Comparison of ENCODE assay signal across 8 cellular contexts in the genomic region with DNA sequence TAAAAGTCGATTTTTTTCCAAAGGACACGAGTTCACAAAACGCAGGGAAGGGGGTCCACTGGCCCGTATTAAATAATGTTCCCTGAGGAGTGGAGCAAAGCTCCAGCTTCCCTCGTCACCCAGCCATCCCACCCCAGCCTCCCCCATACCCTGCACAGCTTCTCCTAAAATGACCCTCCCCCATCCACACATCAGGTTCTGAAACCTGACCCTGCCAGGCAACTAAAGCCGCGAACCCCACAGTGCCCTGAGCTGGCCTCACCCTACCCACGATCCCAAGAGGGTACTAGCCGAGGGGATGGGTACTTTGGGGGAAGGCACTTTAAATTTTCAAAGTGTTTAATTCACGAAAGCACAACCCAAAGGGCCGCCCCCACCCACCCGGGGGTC. TPM values are rescaled to one million over a fixed set of nuclear protein-coding genes. Genes with fewer than 3 reads are reported as not detected.
DNase-seq lines count a peak whose midpoint lies in the region; ATAC-seq and TF ChIP-seq lines count a peak whose summit lies in the region.

No MANE protein-coding gene starts in this region.

- no peaks in the 10 kb centered on the region for H4K20me1 ChIP-seq in OCI-LY1 (ENCODE audit: insufficient read depth, low read length)

- H3K27me3 ChIP-seq in OCI-LY1 (ENCODE audit: insufficient read depth, low read length) = no peaks in the 10 kb centered on the region
- no peaks in the 10 kb centered on the region for H3K27me3 ChIP-seq in effector memory CD4-positive, alpha-beta T cell (replicated peaks; ENCODE audit: control insufficient read depth, insufficient read depth, low read length, poor library complexity, severe bottlenecking)

- H3K36me3 ChIP-seq in OCI-LY1 (ENCODE audit: insufficient read depth, low read length) = no peaks in the 10 kb centered on the region
- no peaks in the 10 kb centered on the region for H3K36me3 ChIP-seq in effector memory CD4-positive, alpha-beta T cell (ENCODE audit: control insufficient read depth, insufficient read depth, low read length)

- peak overlapping the region; percentile 88 for H3K27ac Mint-ChIP-seq in activated CD4-positive, alpha-beta T cell treated with anti-CD3 and anti-CD28 coated beads, Interleukin-2, amount 10 ng/mL, durations not matched to agents 24 days and 14 days
- peak overlapping the region; percentile 25 to 97 (median 93) for H3K27ac Mint-ChIP-seq in naive thymus-derived CD8-positive, alpha-beta T cell

- peaks cover 26% of the 10 kb centered on the region for H3K4me1 ChIP-seq in OCI-LY1 (ENCODE audit: insufficient read depth, low read length, severe bottlenecking)
- peaks cover 6% of the 10 kb centered on the region for H3K4me1 ChIP-seq in effector memory CD4-positive, alpha-beta T cell (ENCODE audit: control insufficient read depth, insufficient read depth, low read length, poor library complexity, severe bottlenecking)

- H3F3A ChIP-seq in OCI-LY1 (ENCODE audit: insufficient read depth, low read length) = no peaks in the 10 kb centered on the region

- H3K9me2 ChIP-seq in OCI-LY1 (ENCODE audit: low read depth, low read length) = no peaks in the 10 kb centered on the region

- peak overlapping the region; percentile 90 for H3K4me3 ChIP-seq in OCI-LY1 (ENCODE audit: low read depth, low read length, poor library complexity, severe bottlenecking)
- peak overlapping the region; percentile 51 for H3K4me3 ChIP-seq in effector memory CD4-positive, alpha-beta T cell (ENCODE audit: insufficient read depth, low read depth, low read length, poor library complexity, severe bottlenecking)

- no peak for ATAC-seq in naive thymus-derived CD8-positive, alpha-beta T cell

- peak overlapping the region; percentile 82 for H3K4me3 Mint-ChIP-seq in activated CD4-positive, alpha-beta T cell treated with anti-CD3 and anti-CD28 coated beads, Interleukin-2, amount 10 ng/mL, durations not matched to agents 24 days and 14 days
- H3K4me3 Mint-ChIP-seq in naive thymus-derived CD8-positive, alpha-beta T cell = peak overlapping the region; percentile 78 to 90 (median 84)

- H3K27ac ChIP-seq in OCI-LY1 (ENCODE audit: low read depth, low read length, poor library complexity, severe bottlenecking) = peak overlapping the region; percentile 90
- peak overlapping the region; percentile 80 for H3K27ac ChIP-seq in effector memory CD4-positive, alpha-beta T cell (ENCODE audit: insufficient read depth, low read length, poor library complexity, severe bottlenecking)

- no peaks in the 10 kb centered on the region for H3K9me3 ChIP-seq in OCI-LY1 (ENCODE audit: low read length)
- H3K9me3 ChIP-seq in effector memory CD4-positive, alpha-beta T cell (ENCODE audit: control insufficient read depth, low read length) = no peaks in the 10 kb centered on the region

- H3K36me3 Mint-ChIP-seq in activated CD4-positive, alpha-beta T cell treated with anti-CD3 and anti-CD28 coated beads, Interleukin-2, amount 10 ng/mL, durations not matched to agents 24 days and 14 days (ENCODE audit: low read depth) = peaks cover 4% of the 10 kb centered on the region
- no peaks in the 10 kb centered on the region for H3K36me3 Mint-ChIP-seq in naive thymus-derived CD8-positive, alpha-beta T cell

- in situ Hi-C loops in GM13977 (cut with MboI; ENCODE audit: low pct_unique_long_range_greater_than_20kb, low sequenced_read_pairs, unreplicated experiment) = loop anchor here (10.0 to 25.0 kb wide), 2 partner anchors 212 to 330 kb away; no protein-coding TSS in a partner anchor

- peak overlapping the region; percentile 80 for H3K4me2 ChIP-seq in OCI-LY1 (ENCODE audit: low read length)

- no peak overlapping the region for H2AFZ ChIP-seq in OCI-LY1 (ENCODE audit: low read length)

- H3K9me3 Mint-ChIP-seq in activated CD4-positive, alpha-beta T cell treated with anti-CD3 and anti-CD28 coated beads, Interleukin-2, amount 10 ng/mL, durations not matched to agents 24 days and 14 days = no peaks in the 10 kb centered on the region
- no peaks in the 10 kb centered on the region for H3K9me3 Mint-ChIP-seq in naive thymus-derived CD8-positive, alpha-beta T cell

- peaks cover 17% of the 10 kb centered on the region for H3K4me1 Mint-ChIP-seq in activated CD4-positive, alpha-beta T cell treated with anti-CD3 and anti-CD28 coated beads, Interleukin-2, amount 10 ng/mL, durations not matched to agents 24 days and 14 days
- peaks cover 6 to 14% (median 10%) of the 10 kb centered on the region in 4 donors for H3K4me1 Mint-ChIP-seq in naive thymus-derived CD8-positive, alpha-beta T cell

- H3K79me2 ChIP-seq in OCI-LY1 (ENCODE audit: insufficient read depth, low read length) = no peaks in the 10 kb centered on the region

- POLR2A ChIA-PET in naive thymus-derived CD8-positive, alpha-beta T cell (lab: Charles Lee) = interaction anchor here (0.6 to 3.2 kb wide), 5 partner anchors 118 to 207 kb away, joined by 3 to 30 read pairs (median 18); a partner anchor contains a TSS

- DNase-seq in activated CD4-positive, alpha-beta T cell treated with anti-CD3 and anti-CD28 coated beads, Interleukin-2, amount 10 ng/mL, durations not matched to agents 24 days and 14 days = no peak
- no peak for DNase-seq in activated CD4-positive, alpha-beta T cell treated with anti-CD3 and anti-CD28 coated beads for 48 hours
- no peak for DNase-seq in effector memory CD4-positive, alpha-beta T cell
- DNase-seq in naive thymus-derived CD8-positive, alpha-beta T cell = no peak
- DNase-seq in NCI-H1048 (lab: John Stamatoyannopoulos, UW) = no peak
- no peak for DNase-seq in GM13977 (ENCODE audit: low spot score)
- no peak for DNase-seq in stimulated activated CD4-positive, alpha-beta T cell treated with anti-CD3 and anti-CD28 coated beads, Interleukin-4, amount 100 ng/mL, for 4 hours

- TF ChIP-seq CTCF in OCI-LY1 (IDR thresholded peaks at IDR 0.05; ENCODE audit: low read length) (no peak), GM13977 (IDR thresholded peaks at IDR 0.05; ENCODE audit: extremely low read depth, insufficient read depth, missing control alignments) (no peak)

- H3K9ac ChIP-seq in OCI-LY1 (ENCODE audit: low read length) = peak overlapping the region; percentile 98

- intact Hi-C loops in activated CD4-positive, alpha-beta T cell treated with anti-CD3 and anti-CD28 coated beads, Interleukin-2, amount 10 ng/mL, durations not matched to agents 24 days and 14 days (cut with micrococcal nuclease) = loop anchor here (1.0 to 5.0 kb wide), 4 partner anchors 124 to 245 kb away; a partner anchor contains a TSS

- no peaks in the 10 kb centered on the region for H3K27me3 Mint-ChIP-seq in activated CD4-positive, alpha-beta T cell treated with anti-CD3 and anti-CD28 coated beads, Interleukin-2, amount 10 ng/mL, durations not matched to agents 24 days and 14 days
- H3K27me3 Mint-ChIP-seq in naive thymus-derived CD8-positive, alpha-beta T cell = no peaks in the 10 kb centered on the region

RNA-seq across cellular contexts. Expression of a gene that starts 0.6 kb away (rescaled TPM):
- 27.1 and 33.7 TPM in 2 replicates for total RNA-seq in activated CD4-positive, alpha-beta T cell treated with anti-CD3 and anti-CD28 coated beads, Interleukin-2, amount 10 ng/mL, durations not matched to agents 24 days and 14 days
- total RNA-seq in naive thymus-derived CD8-positive, alpha-beta T cell = 10 to 100 TPM in 1 of 2 experiments, 1 to 10 TPM in 1; 6.8 to 10.8 TPM
- polyA plus RNA-seq in naive thymus-derived CD8-positive, alpha-beta T cell = 10 to 100 TPM; 15.9 to 20.2 (median 19.7) TPM

RNA-seq across cellular contexts. Expression of a gene that starts 0.7 kb away (rescaled TPM):
- not detected in 2 replicates for total RNA-seq in activated CD4-positive, alpha-beta T cell treated with anti-CD3 and anti-CD28 coated beads, Interleukin-2, amount 10 ng/mL, durations not matched to agents 24 days and 14 days
- not detected for total RNA-seq in naive thymus-derived CD8-positive, alpha-beta T cell
- not detected for polyA plus RNA-seq in naive thymus-derived CD8-positive, alpha-beta T cell
